ENCODE assay signal across 1 cellular context in the genomic region with DNA sequence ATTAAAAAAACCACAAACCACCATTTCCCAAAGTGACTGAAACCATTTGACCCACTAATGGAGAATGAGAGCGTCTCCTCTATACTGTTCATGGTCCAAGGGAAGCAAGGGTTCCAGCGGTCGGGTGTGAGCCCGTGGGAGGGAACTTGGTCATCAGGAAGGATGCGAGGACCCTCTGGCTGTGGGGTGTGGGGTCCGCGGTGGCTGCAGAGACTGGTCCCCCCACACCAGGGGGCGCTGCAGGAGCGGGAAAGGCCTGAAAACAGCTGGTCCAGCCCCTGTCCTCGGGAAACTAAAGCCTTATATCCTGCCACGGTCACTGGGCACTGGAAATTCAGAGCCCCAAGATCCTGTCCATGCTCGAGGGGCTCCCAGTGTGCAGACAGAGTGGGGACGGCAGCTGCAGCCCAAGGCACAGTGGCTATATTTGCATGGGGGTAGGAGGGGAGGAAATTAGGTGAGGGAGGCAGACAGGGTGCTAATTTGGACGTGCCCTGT.
TF ChIP-seq lines count a peak whose summit lies in the region.

No MANE protein-coding gene starts in this region.

TF ChIP-seq in GM12878, 131 proteins besides CTCF, POLR2A, EP300 and RAD21 (continued from another document and continues in another):
- TF ChIP-seq, protein P1, sequence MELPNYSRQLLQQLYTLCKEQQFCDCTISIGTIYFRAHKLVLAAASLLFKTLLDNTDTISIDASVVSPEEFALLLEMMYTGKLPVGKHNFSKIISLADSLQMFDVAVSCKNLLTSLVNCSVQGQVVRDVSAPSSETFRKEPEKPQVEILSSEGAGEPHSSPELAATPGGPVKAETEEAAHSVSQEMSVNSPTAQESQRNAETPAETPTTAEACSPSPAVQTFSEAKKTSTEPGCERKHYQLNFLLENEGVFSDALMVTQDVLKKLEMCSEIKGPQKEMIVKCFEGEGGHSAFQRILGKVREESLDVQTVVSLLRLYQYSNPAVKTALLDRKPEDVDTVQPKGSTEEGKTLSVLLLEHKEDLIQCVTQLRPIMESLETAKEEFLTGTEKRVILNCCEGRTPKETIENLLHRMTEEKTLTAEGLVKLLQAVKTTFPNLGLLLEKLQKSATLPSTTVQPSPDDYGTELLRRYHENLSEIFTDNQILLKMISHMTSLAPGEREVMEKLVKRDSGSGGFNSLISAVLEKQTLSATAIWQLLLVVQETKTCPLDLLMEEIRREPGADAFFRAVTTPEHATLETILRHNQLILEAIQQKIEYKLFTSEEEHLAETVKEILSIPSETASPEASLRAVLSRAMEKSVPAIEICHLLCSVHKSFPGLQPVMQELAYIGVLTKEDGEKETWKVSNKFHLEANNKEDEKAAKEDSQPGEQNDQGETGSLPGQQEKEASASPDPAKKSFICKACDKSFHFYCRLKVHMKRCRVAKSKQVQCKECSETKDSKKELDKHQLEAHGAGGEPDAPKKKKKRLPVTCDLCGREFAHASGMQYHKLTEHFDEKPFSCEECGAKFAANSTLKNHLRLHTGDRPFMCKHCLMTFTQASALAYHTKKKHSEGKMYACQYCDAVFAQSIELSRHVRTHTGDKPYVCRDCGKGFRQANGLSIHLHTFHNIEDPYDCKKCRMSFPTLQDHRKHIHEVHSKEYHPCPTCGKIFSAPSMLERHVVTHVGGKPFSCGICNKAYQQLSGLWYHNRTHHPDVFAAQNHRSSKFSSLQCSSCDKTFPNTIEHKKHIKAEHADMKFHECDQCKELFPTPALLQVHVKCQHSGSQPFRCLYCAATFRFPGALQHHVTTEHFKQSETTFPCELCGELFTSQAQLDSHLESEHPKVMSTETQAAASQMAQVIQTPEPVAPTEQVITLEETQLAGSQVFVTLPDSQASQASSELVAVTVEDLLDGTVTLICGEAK (IDR thresholded peaks at IDR 0.05; ENCODE audit: borderline replicate concordance), result no peak
- TF ChIP-seq SMAD1 (IDR thresholded peaks at IDR 0.05; ENCODE audit: low read depth, partially characterized antibody) (no peak), CHD1 (IDR thresholded peaks at IDR 0.05; ENCODE audit: low read depth, low read length) (no peak), CBX5 (IDR thresholded peaks at IDR 0.05; ENCODE audit: low read depth) (0 out of 2 replicates have a peak, but pooled peaks have one; percentile 54), POLR2AphosphoS2 (IDR thresholded peaks at IDR 0.05; ENCODE audit: low read depth, low read length) (no peak), TCF12 (IDR thresholded peaks at IDR 0.05; ENCODE audit: low read depth, low read length) (peak; percentile 83; the same call in 1 of the 2 replicates), NFXL1 (IDR thresholded peaks at IDR 0.05; ENCODE audit: borderline replicate concordance) (no peak), SMC3 (IDR thresholded peaks at IDR 0.05; ENCODE audit: borderline replicate concordance, low read length) (peak; percentile 95), ZNF24 (IDR thresholded peaks at IDR 0.05) (no peak), NR2F1 (conservative IDR thresholded peaks at IDR 0.05) (no peak), KAT2A (conservative IDR thresholded peaks at IDR 0.05; ENCODE audit: control insufficient read depth, low read depth, low read length) (no peak), SREBF2 (IDR thresholded peaks at IDR 0.05; ENCODE audit: low read length) (no peak), BRCA1 (IDR thresholded peaks at IDR 0.05; ENCODE audit: low read depth, low read length) (no peak), MYC (IDR thresholded peaks at IDR 0.05; ENCODE audit: insufficient read depth, insufficient read length, insufficient replicate concordance, low read length, severe bottlenecking) (no peak), MEF2B (IDR thresholded peaks at IDR 0.05; ENCODE audit: partially characterized antibody, poor library complexity, severe bottlenecking) (no peak), KDM1A (IDR thresholded peaks at IDR 0.05; ENCODE audit: borderline replicate concordance) (no peak), NR2C1 (IDR thresholded peaks at IDR 0.05) (no peak), JUNB (IDR thresholded peaks at IDR 0.05) (no peak), RCOR1 (conservative IDR thresholded peaks at IDR 0.05; ENCODE audit: low read depth, low read length) (no peak), ZNF622 (IDR thresholded peaks at IDR 0.05) (no peak), CHD4 (IDR thresholded peaks at IDR 0.05) (no peak), JUND (IDR thresholded peaks at IDR 0.05; ENCODE audit: low read depth, low read length) (no peak), CHD2 (IDR thresholded peaks at IDR 0.05; ENCODE audit: borderline replicate concordance, low read depth, low read length) (0 out of 2 replicates have a peak, but pooled peaks have one; percentile 26), FOS (IDR thresholded peaks at IDR 0.05; ENCODE audit: borderline replicate concordance, extremely low read depth, insufficient read length) (no peak), ZNF207 (IDR thresholded peaks at IDR 0.05; ENCODE audit: borderline replicate concordance) (peak; percentile 70), LARP7 (IDR thresholded peaks at IDR 0.05) (no peak; the same call in 1 of the 2 replicates), ZBED1 (IDR thresholded peaks at IDR 0.05; ENCODE audit: borderline replicate concordance) (no peak), NBN (IDR thresholded peaks at IDR 0.05) (peak; percentile 77), SIX5 (IDR thresholded peaks at IDR 0.05; ENCODE audit: low read depth, low read length, severe bottlenecking) (no peak), MYB (IDR thresholded peaks at IDR 0.05; ENCODE audit: borderline replicate concordance, low read depth, low read length) (no peak), POU2F2 (IDR thresholded peaks at IDR 0.05; ENCODE audit: borderline replicate concordance, low read depth, low read length) (peak; percentile 47; the same call in 1 of the 3 replicates), SMARCA5 (IDR thresholded peaks at IDR 0.05) (peak; percentile 58; the same call in 1 of the 2 replicates), IKZF2 (IDR thresholded peaks at IDR 0.05) (peak in 1 of 2 experiments; percentile 33; a peak in 1 of 4 replicates), GATAD2B (conservative IDR thresholded peaks at IDR 0.05; ENCODE audit: low read depth) (peak; percentile 57), CREM (IDR thresholded peaks at IDR 0.05; ENCODE audit: low read depth) (no peak), SRF (IDR thresholded peaks at IDR 0.05; ENCODE audit: low read depth in 2 of 2, low read length in 2 of 2) (no peak), MXI1 (IDR thresholded peaks at IDR 0.05; ENCODE audit: low read depth, low read length) (no peak), BCL11A (IDR thresholded peaks at IDR 0.05; ENCODE audit: low read depth, low read length) (no peak), TBL1XR1 (IDR thresholded peaks at IDR 0.05; ENCODE audit: low read depth, low read length) (no peak), RFX5 (IDR thresholded peaks at IDR 0.05; ENCODE audit: low read depth, low read length) (no peak), SUPT20H (IDR thresholded peaks at IDR 0.05; ENCODE audit: borderline replicate concordance, control insufficient read depth, low read depth, low read length) (no peak), ZZZ3 (IDR thresholded peaks at IDR 0.05; ENCODE audit: control insufficient read depth, insufficient read length, low read depth) (no peak), EZH2 (IDR thresholded peaks at IDR 0.05; ENCODE audit: borderline replicate concordance, control insufficient read depth, low read depth, low read length) (no peak), SREBF1 (IDR thresholded peaks at IDR 0.05; ENCODE audit: low read length) (no peak), GABPA (IDR thresholded peaks at IDR 0.05; ENCODE audit: low read depth) (no peak)
- TF ChIP-seq, protein P2, sequence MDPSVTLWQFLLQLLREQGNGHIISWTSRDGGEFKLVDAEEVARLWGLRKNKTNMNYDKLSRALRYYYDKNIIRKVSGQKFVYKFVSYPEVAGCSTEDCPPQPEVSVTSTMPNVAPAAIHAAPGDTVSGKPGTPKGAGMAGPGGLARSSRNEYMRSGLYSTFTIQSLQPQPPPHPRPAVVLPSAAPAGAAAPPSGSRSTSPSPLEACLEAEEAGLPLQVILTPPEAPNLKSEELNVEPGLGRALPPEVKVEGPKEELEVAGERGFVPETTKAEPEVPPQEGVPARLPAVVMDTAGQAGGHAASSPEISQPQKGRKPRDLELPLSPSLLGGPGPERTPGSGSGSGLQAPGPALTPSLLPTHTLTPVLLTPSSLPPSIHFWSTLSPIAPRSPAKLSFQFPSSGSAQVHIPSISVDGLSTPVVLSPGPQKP (IDR thresholded peaks at IDR 0.05; ENCODE audit: low read depth, low read length), result no peak
- TF ChIP-seq, protein P3, sequence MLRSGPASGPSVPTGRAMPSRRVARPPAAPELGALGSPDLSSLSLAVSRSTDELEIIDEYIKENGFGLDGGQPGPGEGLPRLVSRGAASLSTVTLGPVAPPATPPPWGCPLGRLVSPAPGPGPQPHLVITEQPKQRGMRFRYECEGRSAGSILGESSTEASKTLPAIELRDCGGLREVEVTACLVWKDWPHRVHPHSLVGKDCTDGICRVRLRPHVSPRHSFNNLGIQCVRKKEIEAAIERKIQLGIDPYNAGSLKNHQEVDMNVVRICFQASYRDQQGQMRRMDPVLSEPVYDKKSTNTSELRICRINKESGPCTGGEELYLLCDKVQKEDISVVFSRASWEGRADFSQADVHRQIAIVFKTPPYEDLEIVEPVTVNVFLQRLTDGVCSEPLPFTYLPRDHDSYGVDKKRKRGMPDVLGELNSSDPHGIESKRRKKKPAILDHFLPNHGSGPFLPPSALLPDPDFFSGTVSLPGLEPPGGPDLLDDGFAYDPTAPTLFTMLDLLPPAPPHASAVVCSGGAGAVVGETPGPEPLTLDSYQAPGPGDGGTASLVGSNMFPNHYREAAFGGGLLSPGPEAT (IDR thresholded peaks at IDR 0.05; ENCODE audit: low read depth), result no peak
- TF ChIP-seq, protein P4, sequence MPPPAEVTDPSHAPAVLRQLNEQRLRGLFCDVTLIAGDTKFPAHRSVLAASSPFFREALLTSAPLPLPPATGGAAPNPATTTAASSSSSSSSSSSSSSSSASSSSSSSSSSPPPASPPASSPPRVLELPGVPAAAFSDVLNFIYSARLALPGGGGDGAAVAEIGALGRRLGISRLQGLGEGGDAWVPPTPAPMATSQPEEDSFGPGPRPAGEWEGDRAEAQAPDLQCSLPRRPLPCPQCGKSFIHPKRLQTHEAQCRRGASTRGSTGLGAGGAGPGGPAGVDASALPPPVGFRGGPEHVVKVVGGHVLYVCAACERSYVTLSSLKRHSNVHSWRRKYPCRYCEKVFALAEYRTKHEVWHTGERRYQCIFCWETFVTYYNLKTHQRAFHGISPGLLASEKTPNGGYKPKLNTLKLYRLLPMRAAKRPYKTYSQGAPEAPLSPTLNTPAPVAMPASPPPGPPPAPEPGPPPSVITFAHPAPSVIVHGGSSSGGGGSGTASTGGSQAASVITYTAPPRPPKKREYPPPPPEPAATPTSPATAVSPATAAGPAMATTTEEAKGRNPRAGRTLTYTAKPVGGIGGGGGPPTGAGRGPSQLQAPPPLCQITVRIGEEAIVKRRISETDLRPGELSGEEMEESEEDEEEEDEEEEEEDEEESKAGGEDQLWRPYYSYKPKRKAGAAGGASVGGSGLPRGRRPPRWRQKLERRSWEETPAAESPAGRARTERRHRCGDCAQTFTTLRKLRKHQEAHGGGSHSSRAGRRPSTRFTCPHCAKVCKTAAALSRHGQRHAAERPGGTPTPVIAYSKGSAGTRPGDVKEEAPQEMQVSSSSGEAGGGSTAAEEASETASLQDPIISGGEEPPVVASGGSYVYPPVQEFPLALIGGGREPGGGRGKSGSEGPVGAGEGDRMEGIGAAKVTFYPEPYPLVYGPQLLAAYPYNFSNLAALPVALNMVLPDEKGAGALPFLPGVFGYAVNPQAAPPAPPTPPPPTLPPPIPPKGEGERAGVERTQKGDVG (CRISPR knock-in tag; IDR thresholded peaks at IDR 0.05), result no peak
- TF ChIP-seq, protein P5, sequence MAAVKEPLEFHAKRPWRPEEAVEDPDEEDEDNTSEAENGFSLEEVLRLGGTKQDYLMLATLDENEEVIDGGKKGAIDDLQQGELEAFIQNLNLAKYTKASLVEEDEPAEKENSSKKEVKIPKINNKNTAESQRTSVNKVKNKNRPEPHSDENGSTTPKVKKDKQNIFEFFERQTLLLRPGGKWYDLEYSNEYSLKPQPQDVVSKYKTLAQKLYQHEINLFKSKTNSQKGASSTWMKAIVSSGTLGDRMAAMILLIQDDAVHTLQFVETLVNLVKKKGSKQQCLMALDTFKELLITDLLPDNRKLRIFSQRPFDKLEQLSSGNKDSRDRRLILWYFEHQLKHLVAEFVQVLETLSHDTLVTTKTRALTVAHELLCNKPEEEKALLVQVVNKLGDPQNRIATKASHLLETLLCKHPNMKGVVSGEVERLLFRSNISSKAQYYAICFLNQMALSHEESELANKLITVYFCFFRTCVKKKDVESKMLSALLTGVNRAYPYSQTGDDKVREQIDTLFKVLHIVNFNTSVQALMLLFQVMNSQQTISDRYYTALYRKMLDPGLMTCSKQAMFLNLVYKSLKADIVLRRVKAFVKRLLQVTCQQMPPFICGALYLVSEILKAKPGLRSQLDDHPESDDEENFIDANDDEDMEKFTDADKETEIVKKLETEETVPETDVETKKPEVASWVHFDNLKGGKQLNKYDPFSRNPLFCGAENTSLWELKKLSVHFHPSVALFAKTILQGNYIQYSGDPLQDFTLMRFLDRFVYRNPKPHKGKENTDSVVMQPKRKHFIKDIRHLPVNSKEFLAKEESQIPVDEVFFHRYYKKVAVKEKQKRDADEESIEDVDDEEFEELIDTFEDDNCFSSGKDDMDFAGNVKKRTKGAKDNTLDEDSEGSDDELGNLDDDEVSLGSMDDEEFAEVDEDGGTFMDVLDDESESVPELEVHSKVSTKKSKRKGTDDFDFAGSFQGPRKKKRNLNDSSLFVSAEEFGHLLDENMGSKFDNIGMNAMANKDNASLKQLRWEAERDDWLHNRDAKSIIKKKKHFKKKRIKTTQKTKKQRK (IDR thresholded peaks at IDR 0.05; ENCODE audit: low read depth, low read length), result no peak
- TF ChIP-seq, protein P6, sequence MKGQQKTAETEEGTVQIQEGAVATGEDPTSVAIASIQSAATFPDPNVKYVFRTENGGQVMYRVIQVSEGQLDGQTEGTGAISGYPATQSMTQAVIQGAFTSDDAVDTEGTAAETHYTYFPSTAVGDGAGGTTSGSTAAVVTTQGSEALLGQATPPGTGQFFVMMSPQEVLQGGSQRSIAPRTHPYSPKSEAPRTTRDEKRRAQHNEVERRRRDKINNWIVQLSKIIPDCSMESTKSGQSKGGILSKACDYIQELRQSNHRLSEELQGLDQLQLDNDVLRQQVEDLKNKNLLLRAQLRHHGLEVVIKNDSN (IDR thresholded peaks at IDR 0.05; ENCODE audit: borderline replicate concordance, extremely low read length, insufficient read depth, low read depth, low read length), result no peak
- TF ChIP-seq, protein P7, sequence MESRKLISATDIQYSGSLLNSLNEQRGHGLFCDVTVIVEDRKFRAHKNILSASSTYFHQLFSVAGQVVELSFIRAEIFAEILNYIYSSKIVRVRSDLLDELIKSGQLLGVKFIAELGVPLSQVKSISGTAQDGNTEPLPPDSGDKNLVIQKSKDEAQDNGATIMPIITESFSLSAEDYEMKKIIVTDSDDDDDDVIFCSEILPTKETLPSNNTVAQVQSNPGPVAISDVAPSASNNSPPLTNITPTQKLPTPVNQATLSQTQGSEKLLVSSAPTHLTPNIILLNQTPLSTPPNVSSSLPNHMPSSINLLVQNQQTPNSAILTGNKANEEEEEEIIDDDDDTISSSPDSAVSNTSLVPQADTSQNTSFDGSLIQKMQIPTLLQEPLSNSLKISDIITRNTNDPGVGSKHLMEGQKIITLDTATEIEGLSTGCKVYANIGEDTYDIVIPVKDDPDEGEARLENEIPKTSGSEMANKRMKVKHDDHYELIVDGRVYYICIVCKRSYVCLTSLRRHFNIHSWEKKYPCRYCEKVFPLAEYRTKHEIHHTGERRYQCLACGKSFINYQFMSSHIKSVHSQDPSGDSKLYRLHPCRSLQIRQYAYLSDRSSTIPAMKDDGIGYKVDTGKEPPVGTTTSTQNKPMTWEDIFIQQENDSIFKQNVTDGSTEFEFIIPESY (IDR thresholded peaks at IDR 0.05), result no peak
